Comparison of ENCODE assay signal across 22 cellular contexts in genomic region chr12:22993639-22994038, GRCh38.
DNase-seq lines count a peak whose midpoint lies in the region; TF ChIP-seq lines count a peak whose summit lies in the region.
"Had no signal": no experiment of that assay in that cellular context is flagged by ENCODE, and none has a peak within 500 bp of the region (broad histone marks: within the 10 kb centered on the region; RNA-seq: fewer than 3 reads in every experiment).

No MANE protein-coding gene starts in this region.

- H3K4me3 ChIP-seq in astrocyte of the spinal cord (ENCODE audit: low read depth, low read length) = no peak overlapping the region
- H3K4me3 ChIP-seq: ovary, thoracic aorta had no signal

- TF ChIP-seq CTCF in astrocyte of the spinal cord (IDR thresholded peaks at IDR 0.05; ENCODE audit: low read depth, low read length) = no peak

- in situ Hi-C loops in astrocyte of the spinal cord (cut with HindIII; ENCODE audit: low sequenced_read_pairs) = no loop called here

- DNase-seq in DMS 273 (lab: John Stamatoyannopoulos, UW; ENCODE audit: unreplicated experiment) = peak; percentile 27
- no peak for DNase-seq in DMS 273 treated with DMSO at 0.1 percent for 48 hours (lab: John Stamatoyannopoulos, UW)
- peak; percentile 30 for DNase-seq in NCI-H2171 (lab: John Stamatoyannopoulos, UW)
- DNase-seq in astrocyte of the spinal cord (ENCODE audit: low read depth, low spot score) = peak; percentile 38
- DNase-seq in renal cortical epithelial cell (ENCODE audit: low read depth) = peak; percentile 52
- DNase-seq in amygdala (lab: John Stamatoyannopoulos, UW) = no peak
- DNase-seq in activated gamma-delta T cell (lab: John Stamatoyannopoulos, UW) = no peak
- DNase-seq in NCI-H1930 (lab: John Stamatoyannopoulos, UW) = no peak
- DNase-seq: activated CD4-positive, alpha-beta memory T cell treated with anti-CD3 and anti-CD28 coated beads for 36 hours; activated CD4-positive, CD25-positive, alpha-beta regulatory T cell treated with anti-CD3 and anti-CD28 coated beads, Interleukin-2, amount 50 U/mL, for 72 hours; activated naive CD4-positive, alpha-beta T cell treated with Interleukin-2 at 50 U/mL for 16 hours; Caco-2; DMS79 treated with DMSO at 0.1 percent for 48 hours; HFFc6; KBM-7; mesenchymal stem cell; NCI-H524; ovary; retina; SK-N-SH; stimulated activated CD4-positive, alpha-beta T cell treated with anti-CD3 and anti-CD28 coated beads, Interleukin-1b, Interleukin-23, amount 100 ng/mL, for 48 hours had no signal

Comparison
In these comparisons a context has a peak if more than half of its experiments do, and no peak if none do; other contexts are left out.
1. DNase-seq: peak in DMS 273 (single experiment), NCI-H2171 (single experiment), astrocyte of the spinal cord (single experiment) and renal cortical epithelial cell (single experiment); none in DMS 273 treated with DMSO at 0.1 percent for 48 hours (single experiment), amygdala (0 of 56), activated gamma-delta T cell (single experiment) and NCI-H1930 (0 of 2).